Comparison of ENCODE assay signal across 14 cellular contexts in genomic region chr2:235347691-235348090, GRCh38.
DNase-seq lines count a peak whose midpoint lies in the region; ATAC-seq, FAIRE-seq and TF ChIP-seq lines count a peak whose summit lies in the region.
"Had no signal": no experiment of that assay in that cellular context is flagged by ENCODE, and none has a peak within 500 bp of the region (broad histone marks: within the 10 kb centered on the region; RNA-seq: fewer than 3 reads in every experiment).

No MANE protein-coding gene starts in this region.

- intact Hi-C loops in adrenal gland (cut with DNase I): no loop called here

- FAIRE-seq in GM12892 (lab: Jason Lieb, UNC) (no peak), GM19239 (lab: Jason Lieb, UNC) (no peak)
- FAIRE-seq: GM12878 had no signal

- H3K9me3 ChIP-seq in adrenal gland (replicated peaks in 1 of 3): no peaks in the 10 kb centered on the region
- H3K9me3 ChIP-seq: gastroesophageal sphincter had no signal

- DNase-seq in AG08396 (ENCODE audit: low spot score) (peak; percentile 71), HS-5 (ENCODE audit: low read depth) (peak; percentile 97), adrenal gland (peak; percentile 57 to 86 (median 80)), foreskin melanocyte (peak; percentile 34), GM12892 (ENCODE audit: insufficient read length) (no peak), GM19239 (ENCODE audit: insufficient read length, low spot score) (no peak), activated T-cell treated with anti-CD3 and anti-CD28 coated beads for 4 hours (no peak)
- DNase-seq: left ventricle myocardium superior, NCI-H1694 treated with DMSO at 0.1 percent for 48 hours, T-helper 9 cell had no signal

- TF ChIP-seq CTCF in adrenal gland (IDR thresholded peaks at IDR 0.05): no peak

- no peak overlapping the region for H3K4me3 ChIP-seq in adrenal gland
- H3K4me3 ChIP-seq: cardiac muscle cell, gastroesophageal sphincter, GM12878 had no signal

- no peak for ATAC-seq in GM21515 (IDR thresholded peaks at IDR 0.05; ENCODE audit: unreplicated experiment)
- ATAC-seq: gastroesophageal sphincter, GM12878, left ventricle myocardium superior had no signal

- peaks cover 0 to 6% of the 10 kb centered on the region in 2 donors for H3K4me1 ChIP-seq in adrenal gland (replicated peaks in 1 of 2)
- H3K4me1 ChIP-seq: gastroesophageal sphincter had no signal

- TF ChIP-seq POLR2A in adrenal gland (IDR thresholded peaks at IDR 0.05): no peak
- TF ChIP-seq POLR2A in GM12892 (IDR thresholded peaks at IDR 0.05; ENCODE audit: low read depth, low read length): no peak

- no peak overlapping the region for H3K27ac ChIP-seq in adrenal gland
- H3K27ac ChIP-seq: cardiac muscle cell, gastroesophageal sphincter had no signal

- no peaks in the 10 kb centered on the region for H3K36me3 ChIP-seq in adrenal gland (replicated peaks in 1 of 2)
- H3K36me3 ChIP-seq: cardiac muscle cell, gastroesophageal sphincter had no signal

- no peaks in the 10 kb centered on the region for H3K27me3 ChIP-seq in adrenal gland
- H3K27me3 ChIP-seq: cardiac muscle cell had no signal

- WGBS in adrenal gland, 4 donors: 48 to 55% (median 51%) methylated on average over 8 of the region's 8 CpGs

Comparison
In these comparisons a context has a peak if more than half of its experiments do, and no peak if none do; other contexts are left out.
1. DNase-seq: peak in AG08396 (single experiment), HS-5 (single experiment), adrenal gland (7 of 7) and foreskin melanocyte (single experiment); none in GM12892 (single experiment), GM19239 (single experiment) and activated T-cell treated with anti-CD3 and anti-CD28 coated beads for 4 hours (single experiment).